ENCODE assay signal across 1 cellular context in the genomic region with DNA sequence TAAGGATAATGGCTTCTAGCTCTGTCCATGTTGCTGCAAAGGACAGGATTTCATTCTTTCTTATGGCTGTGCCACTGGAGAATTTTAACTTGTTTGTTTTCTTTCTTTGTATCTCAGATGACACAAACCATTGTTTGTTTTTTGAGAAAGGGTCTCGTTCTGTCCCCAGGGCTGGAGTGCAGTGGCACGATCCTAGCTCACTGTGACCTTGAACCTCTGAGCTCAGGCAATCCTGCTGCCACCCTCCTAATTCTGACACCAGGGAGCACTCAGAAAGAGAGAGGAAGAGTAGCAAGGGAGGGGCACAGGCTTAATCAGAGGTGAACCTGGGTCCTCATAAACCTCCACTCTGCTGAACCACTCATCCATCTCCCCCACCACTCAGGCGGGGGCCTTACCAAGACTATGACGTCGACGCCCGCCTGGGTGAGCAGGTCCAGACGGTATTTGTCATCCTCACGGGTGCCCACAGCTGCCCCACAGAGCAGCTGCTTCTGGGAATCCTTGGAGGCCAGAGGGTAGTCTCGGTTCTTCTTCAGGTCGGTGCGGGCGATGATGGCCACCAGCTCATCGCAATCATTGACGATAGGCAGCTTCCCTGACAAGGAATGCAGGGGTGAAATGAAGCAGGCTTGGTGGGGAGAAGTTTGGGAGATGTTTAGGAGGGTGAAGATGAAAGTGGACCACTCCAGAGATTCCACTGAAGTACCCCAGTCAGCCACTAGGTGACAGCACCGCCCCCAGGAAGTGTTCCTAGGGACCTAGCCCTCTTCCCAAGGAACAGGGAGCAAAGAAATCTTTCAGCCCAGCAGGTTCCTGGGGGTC.
TF ChIP-seq lines count a peak whose summit lies in the region.

No MANE protein-coding gene starts in this region.

TF ChIP-seq in A549, 52 proteins besides CTCF, POLR2A, EP300 and RAD21 (continued from another document):
- no peak for TF ChIP-seq MAFK (IDR thresholded peaks at IDR 0.05; ENCODE audit: partially characterized antibody)
- peak; percentile 82 for TF ChIP-seq SMC3 (IDR thresholded peaks at IDR 0.05)
- TF ChIP-seq, protein P1, sequence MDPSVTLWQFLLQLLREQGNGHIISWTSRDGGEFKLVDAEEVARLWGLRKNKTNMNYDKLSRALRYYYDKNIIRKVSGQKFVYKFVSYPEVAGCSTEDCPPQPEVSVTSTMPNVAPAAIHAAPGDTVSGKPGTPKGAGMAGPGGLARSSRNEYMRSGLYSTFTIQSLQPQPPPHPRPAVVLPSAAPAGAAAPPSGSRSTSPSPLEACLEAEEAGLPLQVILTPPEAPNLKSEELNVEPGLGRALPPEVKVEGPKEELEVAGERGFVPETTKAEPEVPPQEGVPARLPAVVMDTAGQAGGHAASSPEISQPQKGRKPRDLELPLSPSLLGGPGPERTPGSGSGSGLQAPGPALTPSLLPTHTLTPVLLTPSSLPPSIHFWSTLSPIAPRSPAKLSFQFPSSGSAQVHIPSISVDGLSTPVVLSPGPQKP (IDR thresholded peaks at IDR 0.05; ENCODE audit: low read depth, low read length) = no peak
- no peak for TF ChIP-seq CHD2 (IDR thresholded peaks at IDR 0.05; ENCODE audit: low read length, partially characterized antibody)
- TF ChIP-seq HMGXB4 (CRISPR knock-in tag; IDR thresholded peaks at IDR 0.05; ENCODE audit: borderline replicate concordance) = no peak
- no peak for TF ChIP-seq EHMT2 (IDR thresholded peaks at IDR 0.05; ENCODE audit: low read depth)
- TF ChIP-seq RFX5 (IDR thresholded peaks at IDR 0.05) = no peak
